ENCODE assay signal across 15 cellular contexts in genomic region chrX:48523682-48524081, GRCh38. TPM values are rescaled to one million over a fixed set of nuclear protein-coding genes. Genes with fewer than 3 reads are reported as not detected.
DNase-seq lines count a peak whose midpoint lies in the region; ATAC-seq, FAIRE-seq and TF ChIP-seq lines count a peak whose summit lies in the region.
"Had no signal": no experiment of that assay in that cellular context is flagged by ENCODE, and none has a peak within 500 bp of the region (broad histone marks: within the 10 kb centered on the region; RNA-seq: fewer than 3 reads in every experiment).

No MANE protein-coding gene starts in this region.

- H3K4me1 ChIP-seq in GM12878 (ENCODE audit: control insufficient read depth, insufficient read depth, low read length) (peaks cover 7% of the 10 kb centered on the region; the same call in 1 of the 2 replicates), neural progenitor cell (no peaks in the 10 kb centered on the region)

- TF ChIP-seq RAD21 in GM12878 (IDR thresholded peaks at IDR 0.05; ENCODE audit: insufficient read depth, low read depth, low read length): no peak

- H3K36me3 ChIP-seq in GM12878 (ENCODE audit: control insufficient read depth in 2 of 2, insufficient read depth in 2 of 2, low read length in 1 of 2) (peaks cover 0 to 4% of the 10 kb centered on the region in 2 experiments), neural progenitor cell (no peaks in the 10 kb centered on the region)

- POLR2A ChIA-PET in GM12878 (lab: Charles Lee): no interaction called here

- peaks cover 46% of the 10 kb centered on the region for H3K4me1 Mint-ChIP-seq in activated CD8-positive, alpha-beta memory T cell treated with anti-CD3 and anti-CD28 coated beads, Interleukin-2, amount 10 ng/mL, durations not matched to agents 7 days and 5 days
- peaks cover 12% of the 10 kb centered on the region for H3K4me1 Mint-ChIP-seq in neural progenitor cell

- H3K27me3 ChIP-seq in GM12878 (replicated peaks in 1 of 2; ENCODE audit: control insufficient read depth in 2 of 2, insufficient read depth in 2 of 2, low read length in 1 of 2): no peaks in the 10 kb centered on the region
- no peaks in the 10 kb centered on the region for H3K27me3 ChIP-seq in neural progenitor cell
- H3K27me3 ChIP-seq: Peyer's patch had no signal

- no peak overlapping the region for H3K9ac ChIP-seq in GM12878 (ENCODE audit: control insufficient read depth, insufficient read depth, low read length)
- no peak overlapping the region for H3K9ac ChIP-seq in neural progenitor cell

- WGBS in GM12878 (ENCODE audit: insufficient coverage, insufficient replicate concordance, low lambda C conversion rate, missing lambda C conversion rate): 77% methylated on average over 11 of the region's 12 CpGs

- RAD21 ChIA-PET in GM12878 (lab: Charles Lee; ENCODE audit: unreplicated experiment): no interaction called here

- peaks cover 5% of the 10 kb centered on the region for H3F3A ChIP-seq in neural progenitor cell (ENCODE audit: low read depth)

- H3K9me3 ChIP-seq in GM12878 (replicated peaks; ENCODE audit: control insufficient read depth, insufficient read depth, low read length) (no peaks in the 10 kb centered on the region; the same call in 2 of the 3 replicates), neural progenitor cell (ENCODE audit: low read depth) (no peaks in the 10 kb centered on the region)
- H3K9me3 ChIP-seq: Peyer's patch had no signal

- TF ChIP-seq CTCF in NB4 (IDR thresholded peaks at IDR 0.05; ENCODE audit: low read depth, low read length): no peak
- no peak for TF ChIP-seq CTCF in GM12878 (IDR thresholded peaks at IDR 0.05 in 2 of 3, conservative IDR thresholded peaks at IDR 0.05 in 1 of 3; ENCODE audit: control insufficient read depth in 2 of 3, extremely low read depth in 1 of 3, insufficient read depth in 1 of 3, low read depth in 3 of 3, low read length in 3 of 3)
- TF ChIP-seq CTCF in neural progenitor cell (IDR thresholded peaks at IDR 0.05): no peak

- FAIRE-seq in GM12878 (lab: Jason Lieb, UNC): no peak

- peak overlapping the region; percentile 93 for H3K4me3 Mint-ChIP-seq in activated CD8-positive, alpha-beta memory T cell treated with anti-CD3 and anti-CD28 coated beads, Interleukin-2, amount 10 ng/mL, durations not matched to agents 7 days and 5 days
- peak overlapping the region; percentile 74 for H3K4me3 Mint-ChIP-seq in neural progenitor cell

- peak overlapping the region; percentile 50 for H3K4me3 ChIP-seq in NB4 (ENCODE audit: low read depth, low read length)
- H3K4me3 ChIP-seq in GM12878: no peak overlapping the region
- no peak overlapping the region for H3K4me3 ChIP-seq in neural progenitor cell

- no peak for TF ChIP-seq EP300 in GM12878 (IDR thresholded peaks at IDR 0.05; ENCODE audit: borderline replicate concordance in 1 of 2, control insufficient read depth in 1 of 2, low read depth in 2 of 2, low read length in 2 of 2)

- ATAC-seq in activated CD8-positive, alpha-beta memory T cell treated with anti-CD3 and anti-CD28 coated beads, Interleukin-2, amount 10 ng/mL, durations not matched to agents 7 days and 5 days: no peak
- no peak for ATAC-seq in GM12878

- H3K27me3 Mint-ChIP-seq in activated CD8-positive, alpha-beta memory T cell treated with anti-CD3 and anti-CD28 coated beads, Interleukin-2, amount 10 ng/mL, durations not matched to agents 7 days and 5 days: no peaks in the 10 kb centered on the region
- peaks cover 7% of the 10 kb centered on the region for H3K27me3 Mint-ChIP-seq in neural progenitor cell (ENCODE audit: insufficient read depth, low read depth)

- H3K27ac ChIP-seq in GM12878 (ENCODE audit: control insufficient read depth, insufficient read depth) (no peak overlapping the region), neural progenitor cell (no peak overlapping the region)
- H3K27ac ChIP-seq: Peyer's patch had no signal

- peak overlapping the region; percentile 61 for H3K27ac Mint-ChIP-seq in activated CD8-positive, alpha-beta memory T cell treated with anti-CD3 and anti-CD28 coated beads, Interleukin-2, amount 10 ng/mL, durations not matched to agents 7 days and 5 days
- H3K27ac Mint-ChIP-seq in neural progenitor cell: no peak overlapping the region

- peaks cover 43% of the 10 kb centered on the region for H3K36me3 Mint-ChIP-seq in activated CD8-positive, alpha-beta memory T cell treated with anti-CD3 and anti-CD28 coated beads, Interleukin-2, amount 10 ng/mL, durations not matched to agents 7 days and 5 days
- peaks cover 17% of the 10 kb centered on the region for H3K36me3 Mint-ChIP-seq in neural progenitor cell

- no peaks in the 10 kb centered on the region for H4K20me1 ChIP-seq in GM12878 (ENCODE audit: control insufficient read depth, insufficient read depth)
- no peaks in the 10 kb centered on the region for H4K20me1 ChIP-seq in neural progenitor cell (ENCODE audit: low read depth)

- TSS peak; percentile 55 for BruUV-seq in GM12878 (replicated peaks; lab: Mats Ljungman, UMichigan)

- no peaks in the 10 kb centered on the region for H3K9me3 Mint-ChIP-seq in activated CD8-positive, alpha-beta memory T cell treated with anti-CD3 and anti-CD28 coated beads, Interleukin-2, amount 10 ng/mL, durations not matched to agents 7 days and 5 days (ENCODE audit: low read depth)
- H3K9me3 Mint-ChIP-seq in neural progenitor cell: peaks cover 10% of the 10 kb centered on the region

- H3K79me2 ChIP-seq in GM12878 (ENCODE audit: control insufficient read depth, insufficient read depth, low read length): peaks cover 19% of the 10 kb centered on the region
- H3K79me2 ChIP-seq in neural progenitor cell (ENCODE audit: low read depth): peaks cover 32% of the 10 kb centered on the region

- CTCF ChIA-PET in activated CD8-positive, alpha-beta memory T cell treated with anti-CD3 and anti-CD28 coated beads, Interleukin-2, amount 10 ng/mL, durations not matched to agents 7 days and 5 days (lab: Charles Lee): no interaction called here
- CTCF ChIA-PET in GM12878 (lab: Yijun Ruan, JAX): no interaction called here

- DNase-seq in activated CD8-positive, alpha-beta memory T cell treated with anti-CD3 and anti-CD28 coated beads, Interleukin-2, amount 10 ng/mL, durations not matched to agents 7 days and 5 days: no peak
- no peak for DNase-seq in activated CD8-positive, alpha-beta memory T cell treated with anti-CD3 and anti-CD28 coated beads for 24 hours
- no peak for DNase-seq in NB4 (ENCODE audit: low read depth)
- DNase-seq in GM12878 (ENCODE audit: low read depth, low spot score): no peak
- DNase-seq in neural progenitor cell (ENCODE audit: low spot score): no peak
- no peak for DNase-seq in NCI-H1092 (lab: John Stamatoyannopoulos, UW)
- DNase-seq in nucleus accumbens (lab: John Stamatoyannopoulos, UW): no peak
- no peak for DNase-seq in COLO829 (ENCODE audit: low spot score)
- DNase-seq: aorta; DMS53; midbrain; NCI-H1105; Peyer's patch; stimulated activated CD4-positive, alpha-beta T cell treated with anti-CD3 and anti-CD28 coated beads, Interleukin-2, amount 100 ng/mL, for 24 hours; T-helper 9 cell had no signal

- H3K4me2 ChIP-seq in GM12878 (ENCODE audit: control insufficient read depth, insufficient read depth) (no peak overlapping the region), neural progenitor cell (no peak overlapping the region)

- SMC1A ChIA-PET in GM12878 (lab: Charles Lee; ENCODE audit: uncharacterized antibody, unreplicated experiment): no interaction called here

- TF ChIP-seq POLR2A in NB4 (IDR thresholded peaks at IDR 0.05; ENCODE audit: extremely low read depth, insufficient read length): no peak
- no peak for TF ChIP-seq POLR2A in GM12878 (IDR thresholded peaks at IDR 0.05; ENCODE audit: low read depth, low read length)

- intact Hi-C loops in GM12878 (cut with micrococcal nuclease; ENCODE audit: unreplicated experiment): no loop called here

- H2AFZ ChIP-seq in GM12878 (ENCODE audit: control insufficient read depth, low read depth, low read length) (no peak overlapping the region), neural progenitor cell (replicated peaks) (no peak overlapping the region)

- in situ Hi-C loops in GM12878 (cut with MboI): no loop called here

RNA-seq across cellular contexts. Expression of gene EBP, which starts 2.1 kb away (rescaled TPM):
- 100 to 1,000 TPM; 359 to 395 TPM for total RNA-seq in activated CD8-positive, alpha-beta memory T cell treated with anti-CD3 and anti-CD28 coated beads, Interleukin-2, amount 10 ng/mL, durations not matched to agents 7 days and 5 days
- 38.1 and 42.3 TPM in 2 replicates for total RNA-seq in GM12878 (2013; cell fraction: nucleolus; rRNA removed)
- total RNA-seq in GM12878 (2014; rRNA removed) (159 and 169 TPM in 2 replicates), GM12878 (2014; rRNA removed; fragmentation: Illumina TruSeq; extraction: Trizol) (169 and 174 TPM in 2 replicates), GM12878 (2021) (154 and 170 TPM in 2 replicates), neural progenitor cell (ENCODE audit: low replicate concordance) (74.6 and 95.4 TPM in 2 replicates)
- 95.3 TPM for polyA plus RNA-seq in GM12878 (2011; ENCODE audit: low read depth)
- polyA plus RNA-seq in GM12878 (2011; rRNA removed) (69.5 and 125 TPM in 2 replicates), GM12878 (2014; fragmentation: Illumina TruSeq; extraction: Trizol) (126 and 163 TPM in 2 replicates), GM12878 (2014; fragmentation: Nextera tagmentation; extraction: Ambion mirVana) (100 to 1,000 TPM; 364 to 628 TPM), GM12878 (2014; rRNA removed) (183 and 185 TPM in 2 replicates), GM12878 (2016; fragmentation: Nextera tagmentation; extraction: Ambion mirVana) (100 to 1,000 TPM; 242 to 263 TPM)
- 248 and 252 TPM in 2 replicates for polyA plus RNA-seq in GM12878 (2011; cell fraction: cytosol; rRNA removed)
- polyA plus RNA-seq in GM12878 (2011; cell fraction: nucleus; rRNA removed): 145 and 191 TPM in 2 replicates
- 113 and 128 TPM in 2 replicates for polyA plus RNA-seq in GM12878 (2012)
- polyA minus RNA-seq in GM12878 (2011; rRNA and poly(A)+ RNA removed): 180 and 246 TPM in 2 replicates
- polyA minus RNA-seq in GM12878 (2011; cell fraction: cytosol; rRNA and poly(A)+ RNA removed): 67.8 and 83.2 TPM in 2 replicates
- 26.2 and 38.9 TPM in 2 replicates for polyA minus RNA-seq in GM12878 (2011; cell fraction: nucleus; rRNA and poly(A)+ RNA removed)

RNA-seq across cellular contexts. Expression of gene PORCN, which starts 14.9 kb away (rescaled TPM):
- total RNA-seq in activated CD8-positive, alpha-beta memory T cell treated with anti-CD3 and anti-CD28 coated beads, Interleukin-2, amount 10 ng/mL, durations not matched to agents 7 days and 5 days: 10 to 100 TPM; 22.4 to 25.7 TPM
- 17.6 and 19.7 TPM in 2 replicates for total RNA-seq in GM12878 (2013; cell fraction: nucleolus; rRNA removed)
- total RNA-seq in GM12878 (2014; rRNA removed) (15.2 and 16.6 TPM in 2 replicates), GM12878 (2014; rRNA removed; fragmentation: Illumina TruSeq; extraction: Trizol) (5.7 and 7.9 TPM in 2 replicates), GM12878 (2021) (14.0 and 18.0 TPM in 2 replicates), neural progenitor cell (ENCODE audit: low replicate concordance) (10.8 and 21.2 TPM in 2 replicates)
- 4.8 TPM for polyA plus RNA-seq in GM12878 (2011; ENCODE audit: low read depth)
- polyA plus RNA-seq in GM12878 (2011; rRNA removed) (5.6 and 12.9 TPM in 2 replicates), GM12878 (2014; fragmentation: Illumina TruSeq; extraction: Trizol) (8.3 and 12.5 TPM in 2 replicates), GM12878 (2014; fragmentation: Nextera tagmentation; extraction: Ambion mirVana) (1 to 10 TPM in 1 of 2 experiments, under 1 TPM in 1; 0.27 to 1.4 TPM), GM12878 (2014; rRNA removed) (17.9 and 19.5 TPM in 2 replicates), GM12878 (2016; fragmentation: Nextera tagmentation; extraction: Ambion mirVana) (10 to 100 TPM; 18.2 to 21.0 TPM)
- polyA plus RNA-seq in GM12878 (2011; cell fraction: cytosol; rRNA removed): 24.2 and 24.8 TPM in 2 replicates
- 53.9 and 63.7 TPM in 2 replicates for polyA plus RNA-seq in GM12878 (2011; cell fraction: nucleus; rRNA removed)
- polyA plus RNA-seq in GM12878 (2012): 11.5 and 11.7 TPM in 2 replicates
- 14.8 and 21.4 TPM in 2 replicates for polyA minus RNA-seq in GM12878 (2011; rRNA and poly(A)+ RNA removed)
- polyA minus RNA-seq in GM12878 (2011; cell fraction: cytosol; rRNA and poly(A)+ RNA removed): 3.5 and 7.5 TPM in 2 replicates
- 13.5 and 19.2 TPM in 2 replicates for polyA minus RNA-seq in GM12878 (2011; cell fraction: nucleus; rRNA and poly(A)+ RNA removed)

RNA-seq across cellular contexts. Expression of gene TBC1D25, which starts 15.8 kb away (rescaled TPM):
- total RNA-seq in activated CD8-positive, alpha-beta memory T cell treated with anti-CD3 and anti-CD28 coated beads, Interleukin-2, amount 10 ng/mL, durations not matched to agents 7 days and 5 days: 10 to 100 TPM; 23.2 to 26.3 TPM
- 12.4 and 13.6 TPM in 2 replicates for total RNA-seq in GM12878 (2013; cell fraction: nucleolus; rRNA removed)
- total RNA-seq in GM12878 (2014; rRNA removed): 8.0 and 8.3 TPM in 2 replicates
- total RNA-seq in GM12878 (2014; rRNA removed; fragmentation: Illumina TruSeq; extraction: Trizol): 2.0 and 2.7 TPM in 2 replicates
- total RNA-seq in GM12878 (2021): 17.3 and 20.6 TPM in 2 replicates
- 9.3 TPM for polyA plus RNA-seq in GM12878 (2011; ENCODE audit: low read depth)
- 3.6 and 9.6 TPM in 2 replicates for polyA plus RNA-seq in GM12878 (2011; rRNA removed)
- 14.6 and 15.2 TPM in 2 replicates for polyA plus RNA-seq in GM12878 (2011; cell fraction: cytosol; rRNA removed)
- 23.3 and 30.6 TPM in 2 replicates for polyA plus RNA-seq in GM12878 (2011; cell fraction: nucleus; rRNA removed)
- 18.8 and 19.5 TPM in 2 replicates for polyA plus RNA-seq in GM12878 (2012)
- 7.0 and 10.4 TPM in 2 replicates for polyA plus RNA-seq in GM12878 (2014; fragmentation: Illumina TruSeq; extraction: Trizol)
- 1 to 10 TPM in 1 of 2 experiments, under 1 TPM in 1; 0.79 to 2.3 TPM for polyA plus RNA-seq in GM12878 (2014; fragmentation: Nextera tagmentation; extraction: Ambion mirVana)
- polyA plus RNA-seq in GM12878 (2014; rRNA removed): 13.5 and 13.8 TPM in 2 replicates
- polyA plus RNA-seq in GM12878 (2016; fragmentation: Nextera tagmentation; extraction: Ambion mirVana): 10 to 100 TPM; 11.3 to 11.6 TPM
- polyA minus RNA-seq in GM12878 (2011; rRNA and poly(A)+ RNA removed): 9.7 and 12.3 TPM in 2 replicates
- 3.1 and 5.7 TPM in 2 replicates for polyA minus RNA-seq in GM12878 (2011; cell fraction: cytosol; rRNA and poly(A)+ RNA removed)
- polyA minus RNA-seq in GM12878 (2011; cell fraction: nucleus; rRNA and poly(A)+ RNA removed): 4.8 and 8.2 TPM in 2 replicates
- 1.5 and 3.1 TPM in 2 replicates for total RNA-seq in neural progenitor cell (ENCODE audit: low replicate concordance)

RNA-seq across cellular contexts. Expression of gene FTSJ1, which starts 47.7 kb away (rescaled TPM):
- 10 to 100 TPM; 72.7 to 75.4 TPM for total RNA-seq in activated CD8-positive, alpha-beta memory T cell treated with anti-CD3 and anti-CD28 coated beads, Interleukin-2, amount 10 ng/mL, durations not matched to agents 7 days and 5 days
- 20.9 and 25.4 TPM in 2 replicates for total RNA-seq in GM12878 (2013; cell fraction: nucleolus; rRNA removed)
- 86.0 and 87.8 TPM in 2 replicates for total RNA-seq in GM12878 (2014; rRNA removed)
- 46.9 and 58.3 TPM in 2 replicates for total RNA-seq in GM12878 (2014; rRNA removed; fragmentation: Illumina TruSeq; extraction: Trizol)
- 57.4 and 60.7 TPM in 2 replicates for total RNA-seq in GM12878 (2021)
- polyA plus RNA-seq in GM12878 (2011; ENCODE audit: low read depth): 30.9 TPM
- 25.2 and 31.0 TPM in 2 replicates for polyA plus RNA-seq in GM12878 (2011; rRNA removed)
- polyA plus RNA-seq in GM12878 (2011; cell fraction: cytosol; rRNA removed): 46.7 and 55.0 TPM in 2 replicates
- 69.8 and 78.7 TPM in 2 replicates for polyA plus RNA-seq in GM12878 (2011; cell fraction: nucleus; rRNA removed)
- 41.7 and 42.2 TPM in 2 replicates for polyA plus RNA-seq in GM12878 (2012)
- polyA plus RNA-seq in GM12878 (2014; fragmentation: Illumina TruSeq; extraction: Trizol): 32.6 and 46.5 TPM in 2 replicates
- 10 to 100 TPM in 1 of 2 experiments, 1 to 10 TPM in 1; 8.8 to 18.2 TPM for polyA plus RNA-seq in GM12878 (2014; fragmentation: Nextera tagmentation; extraction: Ambion mirVana)
- 67.8 and 68.8 TPM in 2 replicates for polyA plus RNA-seq in GM12878 (2014; rRNA removed)
- 10 to 100 TPM; 74.9 to 86.9 TPM for polyA plus RNA-seq in GM12878 (2016; fragmentation: Nextera tagmentation; extraction: Ambion mirVana)
- polyA minus RNA-seq in GM12878 (2011; rRNA and poly(A)+ RNA removed): 20.2 and 35.4 TPM in 2 replicates
- 13.9 and 16.3 TPM in 2 replicates for polyA minus RNA-seq in GM12878 (2011; cell fraction: cytosol; rRNA and poly(A)+ RNA removed)
- 13.5 and 19.6 TPM in 2 replicates for polyA minus RNA-seq in GM12878 (2011; cell fraction: nucleus; rRNA and poly(A)+ RNA removed)
- total RNA-seq in neural progenitor cell (ENCODE audit: low replicate concordance): 32.2 and 45.2 TPM in 2 replicates

RNA-seq across cellular contexts. Expression of gene RBM3, which starts 50.6 kb away (rescaled TPM):
- 100 to 1,000 TPM; 149 to 183 TPM for total RNA-seq in activated CD8-positive, alpha-beta memory T cell treated with anti-CD3 and anti-CD28 coated beads, Interleukin-2, amount 10 ng/mL, durations not matched to agents 7 days and 5 days
- 140 and 144 TPM in 2 replicates for total RNA-seq in GM12878 (2013; cell fraction: nucleolus; rRNA removed)
- total RNA-seq in GM12878 (2014; rRNA removed) (330 and 346 TPM in 2 replicates), GM12878 (2014; rRNA removed; fragmentation: Illumina TruSeq; extraction: Trizol) (398 and 417 TPM in 2 replicates), GM12878 (2021) (269 and 304 TPM in 2 replicates), neural progenitor cell (ENCODE audit: low replicate concordance) (101 and 130 TPM in 2 replicates)
- 227 TPM for polyA plus RNA-seq in GM12878 (2011; ENCODE audit: low read depth)
- polyA plus RNA-seq in GM12878 (2011; rRNA removed) (174 and 221 TPM in 2 replicates), GM12878 (2014; fragmentation: Illumina TruSeq; extraction: Trizol) (435 and 467 TPM in 2 replicates), GM12878 (2014; fragmentation: Nextera tagmentation; extraction: Ambion mirVana) (100 to 1,000 TPM; 170 to 179 TPM), GM12878 (2014; rRNA removed) (385 and 405 TPM in 2 replicates), GM12878 (2016; fragmentation: Nextera tagmentation; extraction: Ambion mirVana) (100 to 1,000 TPM; 209 to 213 TPM)
- 116 and 147 TPM in 2 replicates for polyA plus RNA-seq in GM12878 (2011; cell fraction: cytosol; rRNA removed)
- 135 and 166 TPM in 2 replicates for polyA plus RNA-seq in GM12878 (2011; cell fraction: nucleus; rRNA removed)
- polyA plus RNA-seq in GM12878 (2012): 207 and 257 TPM in 2 replicates
- polyA minus RNA-seq in GM12878 (2011; rRNA and poly(A)+ RNA removed): 171 and 172 TPM in 2 replicates
- polyA minus RNA-seq in GM12878 (2011; cell fraction: cytosol; rRNA and poly(A)+ RNA removed): 49.4 and 51.5 TPM in 2 replicates
- 75.9 and 125 TPM in 2 replicates for polyA minus RNA-seq in GM12878 (2011; cell fraction: nucleus; rRNA and poly(A)+ RNA removed)
